Comparison of ENCODE assay signal across 7 cellular contexts in genomic region chrX:50579955-50580354, GRCh38.
DNase-seq lines count a peak whose midpoint lies in the region; ATAC-seq and TF ChIP-seq lines count a peak whose summit lies in the region.

No MANE protein-coding gene starts in this region.

- ATAC-seq in GM18909 (IDR thresholded peaks at IDR 0.05; ENCODE audit: poor library complexity, unreplicated experiment) (peak; percentile 84), natural killer cell (peak in 2 of 3 donors; percentile 62 to 77)

- peaks cover 7% of the 10 kb centered on the region for H3K36me3 Mint-ChIP-seq in endothelial cell (ENCODE audit: low read depth, unreplicated experiment)
- H3K36me3 Mint-ChIP-seq in natural killer cell = no peaks in the 10 kb centered on the region

- H2AFZ ChIP-seq in SU-DHL-6 (ENCODE audit: low read depth, low read length, severe bottlenecking) = no peak overlapping the region

- H3K9me3 Mint-ChIP-seq in endothelial cell (ENCODE audit: unreplicated experiment) (no peaks in the 10 kb centered on the region), natural killer cell (no peaks in the 10 kb centered on the region)

- no peaks in the 10 kb centered on the region for H3K27me3 ChIP-seq in SU-DHL-6 (ENCODE audit: low read length)

- no peak overlapping the region for H3K4me3 ChIP-seq in SU-DHL-6 (ENCODE audit: insufficient read depth, low read length, poor library complexity, severe bottlenecking)

- no peaks in the 10 kb centered on the region for H3F3A ChIP-seq in SU-DHL-6 (ENCODE audit: insufficient read depth)

- DNase-seq in DMS 273 (lab: John Stamatoyannopoulos, UW; ENCODE audit: unreplicated experiment) = peak; percentile 80
- peak; percentile 64 for DNase-seq in M059J (ENCODE audit: low read depth)
- peak; percentile 39 for DNase-seq in endothelial cell (ENCODE audit: low spot score)
- DNase-seq in natural killer cell = peak; percentile 15
- no peak for DNase-seq in middle frontal gyrus (ENCODE audit: extremely low spot score, low spot score)

- intact Hi-C loops in natural killer cell (cut with micrococcal nuclease) = loop anchor here (1.0 to 2.0 kb wide), 3 partner anchors 247 to 665 kb away; no protein-coding TSS in a partner anchor

- H3K9ac ChIP-seq in SU-DHL-6 (ENCODE audit: low read length) = no peak overlapping the region

- H3K79me2 ChIP-seq in SU-DHL-6 (ENCODE audit: insufficient read depth, low read length) = no peaks in the 10 kb centered on the region

- H3K27me3 Mint-ChIP-seq in endothelial cell (ENCODE audit: unreplicated experiment) (no peaks in the 10 kb centered on the region), natural killer cell (ENCODE audit: low read depth in 2 of 2) (peaks cover 6 to 11% of the 10 kb centered on the region in 2 donors)

- H3K36me3 ChIP-seq in SU-DHL-6 (ENCODE audit: low read length) = no peaks in the 10 kb centered on the region

- no peaks in the 10 kb centered on the region for H3K9me2 ChIP-seq in SU-DHL-6 (replicated peaks; ENCODE audit: insufficient read depth, low read length)

- H3K27ac ChIP-seq in SU-DHL-6 (ENCODE audit: low read depth, low read length) = no peak overlapping the region

- H3K4me1 Mint-ChIP-seq in endothelial cell (ENCODE audit: unreplicated experiment) (no peaks in the 10 kb centered on the region), natural killer cell (peaks cover 0 to 5% of the 10 kb centered on the region in 2 donors)

- H3K27ac Mint-ChIP-seq in endothelial cell (ENCODE audit: unreplicated experiment) = no peak overlapping the region
- H3K27ac Mint-ChIP-seq in natural killer cell = no peak overlapping the region

- TF ChIP-seq CTCF in SU-DHL-6 (IDR thresholded peaks at IDR 0.05; ENCODE audit: insufficient read depth, low read length, poor library complexity, severe bottlenecking) (peak; percentile 28), endothelial cell (IDR thresholded peaks at IDR 0.05; ENCODE audit: unreplicated experiment) (peak; percentile 71), natural killer cell (IDR thresholded peaks at IDR 0.05) (peak; percentile 54)

- H3K4me3 Mint-ChIP-seq in endothelial cell (ENCODE audit: unreplicated experiment) (no peak overlapping the region), natural killer cell (no peak overlapping the region)

- H3K9me3 ChIP-seq in SU-DHL-6 (ENCODE audit: insufficient read depth, low read length) = no peaks in the 10 kb centered on the region

- H4K20me1 ChIP-seq in SU-DHL-6 (ENCODE audit: low read depth, low read length) = no peaks in the 10 kb centered on the region

- H3K4me2 ChIP-seq in SU-DHL-6 (ENCODE audit: low read depth, low read length, poor library complexity, severe bottlenecking) = no peak overlapping the region
